ENCODE assay signal across 10 cellular contexts in the genomic region with DNA sequence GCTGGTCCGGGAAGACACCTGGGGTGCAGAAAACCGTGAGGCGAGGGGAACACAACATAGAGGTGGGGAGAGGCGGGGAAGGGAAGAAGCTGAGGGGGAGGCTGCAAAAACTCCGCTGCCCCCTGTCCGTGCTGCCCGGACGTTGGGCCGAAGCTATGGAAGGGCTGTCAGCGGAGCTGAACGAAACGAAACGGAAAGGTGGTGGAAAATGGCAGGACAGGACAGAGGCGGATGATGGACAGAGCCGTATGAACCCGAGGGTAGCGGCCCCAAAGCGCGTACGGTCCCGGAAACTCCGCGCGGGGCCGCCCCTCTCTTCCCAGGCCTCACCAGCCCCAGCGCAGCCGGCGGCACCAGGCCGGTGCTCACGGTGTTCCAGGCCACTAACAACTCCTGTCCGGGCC. TPM values are rescaled to one million over a fixed set of nuclear protein-coding genes. Genes with fewer than 3 reads are reported as not detected.
DNase-seq lines count a peak whose midpoint lies in the region; ATAC-seq and TF ChIP-seq lines count a peak whose summit lies in the region.
"Had no signal": no experiment of that assay in that cellular context is flagged by ENCODE, and none has a peak within 500 bp of the region (broad histone marks: within the 10 kb centered on the region; RNA-seq: fewer than 3 reads in every experiment).

No MANE protein-coding gene starts in this region.

- peak overlapping the region; percentile 89 for H3K4me3 Mint-ChIP-seq in activated T-helper 17 cell treated with anti-CD3 and anti-CD28 coated beads, Interleukin-2, amount 50 U/mL, for 72 hours

- peaks cover 24% of the 10 kb centered on the region for H3K36me3 Mint-ChIP-seq in activated T-helper 17 cell treated with anti-CD3 and anti-CD28 coated beads, Interleukin-2, amount 50 U/mL, for 72 hours (ENCODE audit: low read depth)

- DNase-seq in HFF-Myc (ENCODE audit: extremely low read depth, low read depth) (no peak), NCI-H774 (lab: John Stamatoyannopoulos, UW) (no peak), Kasumi-1 (lab: John Stamatoyannopoulos, UW) (no peak)
- DNase-seq in stimulated activated naive CD8-positive, alpha-beta T cell treated with anti-CD3 and anti-CD28 coated beads, Interleukin-15, Interleukin-2, amounts not matched to agents 100 U/mL and 50 U/mL, for 24 hours, result no peak
- DNase-seq in activated CD4-positive, alpha-beta T cell treated with anti-CD3 and anti-CD28 coated beads, Interleukin-2, amount 50 U/mL, for 4 hours, result no peak

- H3K4me3 ChIP-seq in HFF-Myc (replicated peaks; ENCODE audit: low read depth, low read length) (peak overlapping the region; percentile 94), iPS-15b (ENCODE audit: low read depth, low read length) (peak overlapping the region; percentile 97)

- peaks cover 4% of the 10 kb centered on the region for H3K4me1 Mint-ChIP-seq in activated T-helper 17 cell treated with anti-CD3 and anti-CD28 coated beads, Interleukin-2, amount 50 U/mL, for 72 hours

- peak overlapping the region; percentile 93 for H3K27ac Mint-ChIP-seq in activated T-helper 17 cell treated with anti-CD3 and anti-CD28 coated beads, Interleukin-2, amount 50 U/mL, for 72 hours

- peak overlapping the region; percentile 76 for H3K9ac ChIP-seq in iPS-15b (ENCODE audit: low read depth, low read length)

- peaks cover 10% of the 10 kb centered on the region for H3K4me1 ChIP-seq in iPS-15b (ENCODE audit: control insufficient read depth, insufficient read depth, low read length)

- peak; percentile 10 for ATAC-seq in activated T-helper 17 cell treated with anti-CD3 and anti-CD28 coated beads, Interleukin-2, amount 50 U/mL, for 72 hours (replicated peaks)
- ATAC-seq in stimulated activated naive CD8-positive, alpha-beta T cell treated with anti-CD3 and anti-CD28 coated beads, Interleukin-15, Interleukin-2, amounts not matched to agents 100 U/mL and 50 U/mL, for 24 hours, result peak; percentile 1
- no peak for ATAC-seq in HG03045 (IDR thresholded peaks at IDR 0.05; ENCODE audit: unreplicated experiment)

- no peaks in the 10 kb centered on the region for H3K27me3 ChIP-seq in iPS-15b (ENCODE audit: control insufficient read depth, insufficient read depth, low read length)

- no peaks in the 10 kb centered on the region for H3K9me3 Mint-ChIP-seq in activated T-helper 17 cell treated with anti-CD3 and anti-CD28 coated beads, Interleukin-2, amount 50 U/mL, for 72 hours

- no peaks in the 10 kb centered on the region for H3K9me3 ChIP-seq in iPS-15b (ENCODE audit: control insufficient read depth, insufficient read depth, low read length)

- TF ChIP-seq CTCF in HFF-Myc (IDR thresholded peaks at IDR 0.05; ENCODE audit: low read depth, low read length, missing control alignments), result no peak

- H3K27me3 Mint-ChIP-seq in activated T-helper 17 cell treated with anti-CD3 and anti-CD28 coated beads, Interleukin-2, amount 50 U/mL, for 72 hours, result no peaks in the 10 kb centered on the region

- H3K36me3 ChIP-seq in iPS-15b (ENCODE audit: control insufficient read depth, insufficient read depth, low read length), result peaks cover 31% of the 10 kb centered on the region

RNA-seq across cellular contexts. Expression of gene ANAPC2, which starts 0.3 kb away (rescaled TPM):
- total RNA-seq in activated T-helper 17 cell treated with anti-CD3 and anti-CD28 coated beads, Interleukin-2, amount 50 U/mL, for 72 hours, result 10 to 100 TPM; 50.6 to 53.1 TPM

RNA-seq across cellular contexts. Expression of gene SSNA1, which starts 0.4 kb away (rescaled TPM):
- total RNA-seq in activated T-helper 17 cell treated with anti-CD3 and anti-CD28 coated beads, Interleukin-2, amount 50 U/mL, for 72 hours, result 10 to 100 TPM; 43.7 to 84.7 TPM

RNA-seq across cellular contexts. Expression of gene TPRN, which starts 12.5 kb away (rescaled TPM):
- 1 to 10 TPM; 5.5 to 9.4 TPM for total RNA-seq in activated T-helper 17 cell treated with anti-CD3 and anti-CD28 coated beads, Interleukin-2, amount 50 U/mL, for 72 hours

RNA-seq across cellular contexts. Expression of gene TMEM210, which starts 16.2 kb away (rescaled TPM):
- not detected for total RNA-seq in activated T-helper 17 cell treated with anti-CD3 and anti-CD28 coated beads, Interleukin-2, amount 50 U/mL, for 72 hours
- total RNA-seq: HT1080, renal cortical epithelial cell had no signal

RNA-seq across cellular contexts. Expression of gene TMEM203, which starts 17.4 kb away (rescaled TPM):
- total RNA-seq in activated T-helper 17 cell treated with anti-CD3 and anti-CD28 coated beads, Interleukin-2, amount 50 U/mL, for 72 hours, result 10 to 100 TPM; 19.3 to 27.3 TPM
